In genomic region chr1:94803106-94803505, GRCh38 we compare ENCODE assay signal across 20 cellular contexts. TPM values are rescaled to one million over a fixed set of nuclear protein-coding genes. Genes with fewer than 3 reads are reported as not detected.
DNase-seq lines count a peak whose midpoint lies in the region; ATAC-seq and TF ChIP-seq lines count a peak whose summit lies in the region.
"Had no signal": no experiment of that assay in that cellular context is flagged by ENCODE, and none has a peak within 500 bp of the region (broad histone marks: within the 10 kb centered on the region; RNA-seq: fewer than 3 reads in every experiment).

No MANE protein-coding gene starts in this region.

- H3K36me3 ChIP-seq in right atrium auricular region (no peaks in the 10 kb centered on the region), endocrine pancreas (ENCODE audit: control insufficient read depth, insufficient read depth, low read length) (no peaks in the 10 kb centered on the region), transverse colon (no peaks in the 10 kb centered on the region), spleen (no peaks in the 10 kb centered on the region)

- no peak for TF ChIP-seq EP300 in transverse colon (IDR thresholded peaks at IDR 0.05; ENCODE audit: low read depth)

- H3K4me3 Mint-ChIP-seq in nephron progenitor cell, result peak overlapping the region; percentile 26
- no peak overlapping the region for H3K4me3 Mint-ChIP-seq in activated CD4-positive, alpha-beta T cell treated with anti-CD3 and anti-CD28 coated beads, Interleukin-2, amount 10 ng/mL, durations not matched to agents 7 days and 5 days
- H3K4me3 Mint-ChIP-seq: activated B cell treated with CpG ODN at 0.5 μM for 24 hours; activated naive CD8-positive, alpha-beta T cell treated with anti-CD3 and anti-CD28 coated beads, Interleukin-2, amount 10 ng/mL, durations not matched to agents 7 days and 5 days; activated T-helper 1 cell treated with anti-CD3 and anti-CD28 coated beads, Interleukin-12 subunit alpha, Interleukin-12 subunit beta, Interleukin-2, Interleukin-4 antibody, amounts not matched to agents 30 ng/mL and 10 ng/mL and 1 ng/mL, durations not matched to agents 14 hours and 24 hours and 36 hours; CD4-positive, alpha-beta memory T cell; stimulated activated effector memory CD8-positive, alpha-beta T cell treated with anti-CD3 and anti-CD28 coated beads, Interleukin-12 subunit alpha, Interleukin-12 subunit beta, amount 100 ng/mL, for 72 hours had no signal

- peak overlapping the region; percentile 35 for H3K9ac ChIP-seq in endocrine pancreas (ENCODE audit: control insufficient read depth, insufficient read depth, low read length)

- TF ChIP-seq CTCF in right atrium auricular region (IDR thresholded peaks at IDR 0.05), result no peak
- no peak for TF ChIP-seq CTCF in nephron progenitor cell (IDR thresholded peaks at IDR 0.05)
- no peak for TF ChIP-seq CTCF in transverse colon (IDR thresholded peaks at IDR 0.05)
- no peak for TF ChIP-seq CTCF in spleen (IDR thresholded peaks at IDR 0.05 in 8 of 11, conservative IDR thresholded peaks at IDR 0.05 in 3 of 11)

- intact Hi-C loops in left ventricle myocardium superior (cut with micrococcal nuclease) (no loop called here), transverse colon (cut with DNase I; ENCODE audit: low total_unique reads) (loop anchor here (10.0 kb wide), 1 partner anchor 468 kb away; no protein-coding TSS in a partner anchor), spleen (cut with DNase I; ENCODE audit: low total_unique reads) (loop anchor here (5.0 to 10.0 kb wide), 2 partner anchors 286 to 318 kb away; no protein-coding TSS in a partner anchor)

- no peak for ATAC-seq in left ventricle myocardium superior

- H3K27ac Mint-ChIP-seq in nephron progenitor cell, result peak overlapping the region; percentile 56
- no peak overlapping the region for H3K27ac Mint-ChIP-seq in activated CD4-positive, alpha-beta T cell treated with anti-CD3 and anti-CD28 coated beads, Interleukin-2, amount 10 ng/mL, durations not matched to agents 7 days and 5 days
- H3K27ac Mint-ChIP-seq: activated B cell treated with CpG ODN at 0.5 μM for 24 hours; activated naive CD8-positive, alpha-beta T cell treated with anti-CD3 and anti-CD28 coated beads, Interleukin-2, amount 10 ng/mL, durations not matched to agents 7 days and 5 days; activated T-helper 1 cell treated with anti-CD3 and anti-CD28 coated beads, Interleukin-12 subunit alpha, Interleukin-12 subunit beta, Interleukin-2, Interleukin-4 antibody, amounts not matched to agents 30 ng/mL and 10 ng/mL and 1 ng/mL, durations not matched to agents 14 hours and 24 hours and 36 hours; stimulated activated effector memory CD8-positive, alpha-beta T cell treated with anti-CD3 and anti-CD28 coated beads, Interleukin-12 subunit alpha, Interleukin-12 subunit beta, amount 100 ng/mL, for 72 hours had no signal

- POLR2A ChIA-PET in activated CD4-positive, alpha-beta T cell treated with anti-CD3 and anti-CD28 coated beads, Interleukin-2, amount 10 ng/mL, durations not matched to agents 7 days and 5 days (lab: Charles Lee), result no interaction called here

- H3K9me3 ChIP-seq in right atrium auricular region, result no peaks in the 10 kb centered on the region
- H3K9me3 ChIP-seq in endocrine pancreas (ENCODE audit: control insufficient read depth, low read length), result no peaks in the 10 kb centered on the region
- H3K9me3 ChIP-seq in transverse colon, result no peaks in the 10 kb centered on the region
- H3K9me3 ChIP-seq in spleen, result no peaks in the 10 kb centered on the region

- DNase-seq in right atrium auricular region (ENCODE audit: low spot score), result no peak
- no peak for DNase-seq in left ventricle myocardium superior
- DNase-seq in nephron progenitor cell, result no peak
- no peak for DNase-seq in transverse colon
- DNase-seq in activated CD4-positive, alpha-beta T cell treated with anti-CD3 and anti-CD28 coated beads, Interleukin-2, amount 10 ng/mL, durations not matched to agents 7 days and 5 days, result no peak
- no peak for DNase-seq in activated T-cell treated with anti-CD3 and anti-CD28 coated beads, Interleukin-2, amount 50 U/mL, for 48 hours
- no peak for DNase-seq in spleen
- DNase-seq: activated B cell treated with CpG ODN at 0.5 μM for 24 hours; activated CD8-positive, alpha-beta memory T cell treated with anti-CD3 and anti-CD28 coated beads for 24 hours; activated naive CD8-positive, alpha-beta T cell treated with anti-CD3 and anti-CD28 coated beads, Interleukin-2, amount 10 ng/mL, durations not matched to agents 7 days and 5 days; CD4-positive, alpha-beta memory T cell; central memory CD4-positive, alpha-beta T cell; DMS79; effector memory CD4-positive, alpha-beta T cell; Kasumi-1; SIG-M5; T-helper 2 cell had no signal

- TF ChIP-seq POLR2A in transverse colon (IDR thresholded peaks at IDR 0.05), result no peak
- TF ChIP-seq POLR2A in spleen (IDR thresholded peaks at IDR 0.05), result no peak

- no peaks in the 10 kb centered on the region for H3K36me3 Mint-ChIP-seq in nephron progenitor cell (ENCODE audit: low read depth)
- no peaks in the 10 kb centered on the region for H3K36me3 Mint-ChIP-seq in activated CD4-positive, alpha-beta T cell treated with anti-CD3 and anti-CD28 coated beads, Interleukin-2, amount 10 ng/mL, durations not matched to agents 7 days and 5 days (ENCODE audit: low read depth)
- H3K36me3 Mint-ChIP-seq: activated naive CD8-positive, alpha-beta T cell treated with anti-CD3 and anti-CD28 coated beads, Interleukin-2, amount 10 ng/mL, durations not matched to agents 7 days and 5 days; CD4-positive, alpha-beta memory T cell; stimulated activated effector memory CD8-positive, alpha-beta T cell treated with anti-CD3 and anti-CD28 coated beads, Interleukin-12 subunit alpha, Interleukin-12 subunit beta, amount 100 ng/mL, for 72 hours had no signal

- WGBS in transverse colon (ENCODE audit: low coverage in 1 of 2), 2 donors, result 25 to 40% methylated on average over 1 to 3 of the region's 3 CpGs
- 65 to 79% (median 70%) methylated on average over 3 of the region's 3 CpGs for WGBS in spleen, 5 donors

- H3K27me3 ChIP-seq in right atrium auricular region (no peaks in the 10 kb centered on the region), endocrine pancreas (ENCODE audit: control insufficient read depth, insufficient read depth, low read length) (no peaks in the 10 kb centered on the region), transverse colon (no peaks in the 10 kb centered on the region), spleen (replicated peaks in 1 of 7) (peaks cover 0 to 7% (median 0%) of the 10 kb centered on the region in 7 donors)

- peaks cover 65% of the 10 kb centered on the region for H3K4me1 Mint-ChIP-seq in nephron progenitor cell
- H3K4me1 Mint-ChIP-seq in activated CD4-positive, alpha-beta T cell treated with anti-CD3 and anti-CD28 coated beads, Interleukin-2, amount 10 ng/mL, durations not matched to agents 7 days and 5 days, result peaks cover 22% of the 10 kb centered on the region

- in situ Hi-C loops in transverse colon (cut with MboI; ENCODE audit: low pct_ligation_motif_present in 1 of 4, low pct_unique_long_range_greater_than_20kb in 1 of 4, low sequenced_read_pairs in 3 of 4), result loop anchor here (10.0 to 25.0 kb wide), 2 partner anchors 278 to 741 kb away; no protein-coding TSS in a partner anchor

- H3K9me3 Mint-ChIP-seq in nephron progenitor cell, result no peaks in the 10 kb centered on the region
- H3K9me3 Mint-ChIP-seq in activated CD4-positive, alpha-beta T cell treated with anti-CD3 and anti-CD28 coated beads, Interleukin-2, amount 10 ng/mL, durations not matched to agents 7 days and 5 days, result no peaks in the 10 kb centered on the region
- H3K9me3 Mint-ChIP-seq: activated B cell treated with CpG ODN at 0.5 μM for 24 hours; activated naive CD8-positive, alpha-beta T cell treated with anti-CD3 and anti-CD28 coated beads, Interleukin-2, amount 10 ng/mL, durations not matched to agents 7 days and 5 days; activated T-helper 1 cell treated with anti-CD3 and anti-CD28 coated beads, Interleukin-12 subunit alpha, Interleukin-12 subunit beta, Interleukin-2, Interleukin-4 antibody, amounts not matched to agents 30 ng/mL and 10 ng/mL and 1 ng/mL, durations not matched to agents 14 hours and 24 hours and 36 hours; CD4-positive, alpha-beta memory T cell; stimulated activated effector memory CD8-positive, alpha-beta T cell treated with anti-CD3 and anti-CD28 coated beads, Interleukin-12 subunit alpha, Interleukin-12 subunit beta, amount 100 ng/mL, for 72 hours had no signal

- H3K4me3 ChIP-seq in right atrium auricular region, result no peak overlapping the region
- H3K4me3 ChIP-seq in endocrine pancreas (ENCODE audit: control insufficient read depth, insufficient read depth, low read length), result no peak overlapping the region
- no peak overlapping the region for H3K4me3 ChIP-seq in transverse colon
- H3K4me3 ChIP-seq in spleen, result no peak overlapping the region

- peaks cover 3% of the 10 kb centered on the region for H3K27me3 Mint-ChIP-seq in nephron progenitor cell (ENCODE audit: low read depth, poor library complexity)
- peaks cover 3% of the 10 kb centered on the region for H3K27me3 Mint-ChIP-seq in activated CD4-positive, alpha-beta T cell treated with anti-CD3 and anti-CD28 coated beads, Interleukin-2, amount 10 ng/mL, durations not matched to agents 7 days and 5 days
- H3K27me3 Mint-ChIP-seq: activated naive CD8-positive, alpha-beta T cell treated with anti-CD3 and anti-CD28 coated beads, Interleukin-2, amount 10 ng/mL, durations not matched to agents 7 days and 5 days had no signal

- H3K27ac ChIP-seq in right atrium auricular region, result peak overlapping the region; percentile 63 to 74
- peak overlapping the region; percentile 71 to 76 (median 74) for H3K27ac ChIP-seq in transverse colon
- H3K27ac ChIP-seq in spleen, result peak overlapping the region in 1 of 8 donors; percentile 12

- CTCF ChIA-PET in activated CD4-positive, alpha-beta T cell treated with anti-CD3 and anti-CD28 coated beads, Interleukin-2, amount 10 ng/mL, durations not matched to agents 7 days and 5 days (lab: Charles Lee), result interaction anchor here (1.3 kb wide), 1 partner anchor 261 kb away, joined by 4 read pairs; the partner anchor contains the start of gene F3

- peaks cover 0 to 37% of the 10 kb centered on the region in 2 donors for H3K4me1 ChIP-seq in right atrium auricular region
- H3K4me1 ChIP-seq in endocrine pancreas (ENCODE audit: control insufficient read depth, insufficient read depth, low read length), result no peaks in the 10 kb centered on the region
- H3K4me1 ChIP-seq in transverse colon, result peaks cover 27 to 69% (median 50%) of the 10 kb centered on the region in 4 donors
- peaks cover 13 to 66% (median 27%) of the 10 kb centered on the region in 6 donors for H3K4me1 ChIP-seq in spleen

RNA-seq across cellular contexts. Expression of gene SLC44A3, which starts 17.1 kb away (rescaled TPM):
- 1 to 10 TPM; 2.7 to 9.5 TPM for total RNA-seq in right atrium auricular region
- 3.0 TPM for total RNA-seq in left ventricle myocardium superior
- total RNA-seq in transverse colon, result 10 to 100 TPM; 20.6 to 60.5 (median 41.8) TPM
- total RNA-seq in activated CD4-positive, alpha-beta T cell treated with anti-CD3 and anti-CD28 coated beads, Interleukin-2, amount 10 ng/mL, durations not matched to agents 7 days and 5 days, result under 1 TPM; 0.37 to 0.52 TPM
- 1 to 10 TPM in 3 of 7 donors, under 1 TPM in 4; 0.65 to 4.0 (median 0.97) TPM for total RNA-seq in spleen
- under 1 TPM; 0.28 to 0.58 (median 0.32) TPM for polyA plus RNA-seq in spleen
- total RNA-seq: activated B cell treated with CpG ODN at 0.5 μM for 24 hours; activated T-helper 1 cell treated with anti-CD3 and anti-CD28 coated beads, Interleukin-12 subunit alpha, Interleukin-12 subunit beta, Interleukin-2, Interleukin-4 antibody, amounts not matched to agents 30 ng/mL and 10 ng/mL and 1 ng/mL, durations not matched to agents 14 hours and 24 hours and 36 hours had no signal
